ENCODE assay signal across 19 cellular contexts in genomic region chr1:25787477-25788043, GRCh38. TPM values are rescaled to one million over a fixed set of nuclear protein-coding genes. Genes with fewer than 3 reads are reported as not detected.
A peak's percentile ranks its signal among the peaks of the same experiment; 100 is the strongest.
DNase-seq lines count a peak whose midpoint lies in the region; ATAC-seq, FAIRE-seq and TF ChIP-seq lines count a peak whose summit lies in the region.
"Had no signal": no experiment of that assay in that cellular context is flagged by ENCODE, and none has a peak within 500 bp of the region (broad histone marks: within the 10 kb centered on the region; RNA-seq: fewer than 3 reads in every experiment).

No MANE protein-coding gene starts in this region.

- no TSS peak for BruUV-seq in HepG2 (replicated peaks; lab: Mats Ljungman, UMichigan)

- H3K4me3 ChIP-seq in BLaER1, result no peak overlapping the region
- no peak overlapping the region for H3K4me3 ChIP-seq in HepG2 (replicated peaks in 1 of 3; ENCODE audit: insufficient read depth in 1 of 3, low read depth in 2 of 3, low read length in 3 of 3)
- no peak overlapping the region for H3K4me3 ChIP-seq in transverse colon
- H3K4me3 ChIP-seq: adrenal gland, esophagus squamous epithelium, mucosa of descending colon had no signal

- ATAC-seq in HepG2 (no peak), left colon (no peak)
- ATAC-seq: mucosa of descending colon had no signal

- H3K27ac ChIP-seq in BLaER1 (no peak overlapping the region), VCaP (peak overlapping the region; percentile 51), layer of hippocampus (ENCODE audit: low read depth, low read length) (peak overlapping the region; percentile 36), HepG2 (ENCODE audit: extremely low read length, insufficient read depth, low read length) (no peak overlapping the region), transverse colon (peak overlapping the region in 1 of 4 donors; percentile 45)
- H3K27ac ChIP-seq: adrenal gland, esophagus squamous epithelium, neutrophil had no signal

- H3K4me1 ChIP-seq in BLaER1 (peaks cover 24% of the 10 kb centered on the region), HepG2 (ENCODE audit: insufficient read depth, low read length) (peaks cover 21% of the 10 kb centered on the region; the same call in 1 of the 2 replicates), transverse colon (peaks cover 0 to 19% (median 0%) of the 10 kb centered on the region in 4 donors)

- H3K9ac ChIP-seq in BLaER1, result 0 out of 2 replicates have a peak overlapping the region, but pooled peaks have one; percentile 1
- H3K9ac ChIP-seq in HepG2 (ENCODE audit: insufficient read depth, low read depth, low read length), result no peak overlapping the region

- H3K27me3 ChIP-seq in BLaER1 (no peaks in the 10 kb centered on the region), layer of hippocampus (ENCODE audit: control insufficient read depth, insufficient read depth, low read length) (no peaks in the 10 kb centered on the region), HepG2 (ENCODE audit: control insufficient read depth in 1 of 2, insufficient read depth in 2 of 2, low read length in 2 of 2) (peaks cover 0 to 30% of the 10 kb centered on the region in 2 experiments; a peak in 2 of 5 replicates), transverse colon (no peaks in the 10 kb centered on the region)
- H3K27me3 ChIP-seq: adrenal gland, esophagus squamous epithelium, neutrophil had no signal

- TF ChIP-seq CTCF in VCaP (conservative IDR thresholded peaks at IDR 0.05), result no peak
- no peak for TF ChIP-seq CTCF in HepG2 (CRISPR knock-in tag; IDR thresholded peaks at IDR 0.05)
- no peak for TF ChIP-seq CTCF in GM10266 (IDR thresholded peaks at IDR 0.05; ENCODE audit: control insufficient read depth, insufficient read depth, low read depth, missing control alignments)
- no peak for TF ChIP-seq CTCF in transverse colon (IDR thresholded peaks at IDR 0.05)

- no peaks in the 10 kb centered on the region for H3K79me2 ChIP-seq in HepG2 (ENCODE audit: insufficient read depth, low read length)

- TF ChIP-seq POLR2A in HepG2 (IDR thresholded peaks at IDR 0.05; ENCODE audit: insufficient read depth in 1 of 2, low read depth in 2 of 2, low read length in 2 of 2) (no peak), transverse colon (IDR thresholded peaks at IDR 0.05) (no peak)

- POLR2A ChIA-PET in HepG2 (lab: Yijun Ruan, JAX), result no interaction called here

- FAIRE-seq in HTR-8/SVneo (lab: Jason Lieb, UNC) (no peak), HepG2 (lab: Jason Lieb, UNC) (no peak)
- FAIRE-seq: H1 had no signal

- no peaks in the 10 kb centered on the region for H3K36me3 ChIP-seq in BLaER1
- no peaks in the 10 kb centered on the region for H3K36me3 ChIP-seq in HepG2 (replicated peaks in 1 of 2; ENCODE audit: control insufficient read depth in 1 of 2, insufficient read depth in 2 of 2, low read length in 2 of 2)
- H3K36me3 ChIP-seq in transverse colon, result no peaks in the 10 kb centered on the region
- H3K36me3 ChIP-seq: adrenal gland, neutrophil had no signal

- CTCF ChIA-PET in HepG2 (lab: Yijun Ruan, JAX; ENCODE audit: low intra/inter-chr PET ratio, low total read pairs), result no interaction called here

- in situ Hi-C loops in HepG2 (cut with HindIII; ENCODE audit: extremely low pct_ligation_motif_present, low pct_unique_long_range_greater_than_20kb), result no loop called here
- in situ Hi-C loops in transverse colon (cut with MboI; ENCODE audit: low pct_ligation_motif_present in 1 of 4, low pct_unique_long_range_greater_than_20kb in 1 of 4, low sequenced_read_pairs in 3 of 4), result loop anchor here in 1 of 4 donors (25.0 kb wide), 1 partner anchor 175 kb away; the partner anchor contains the start of gene MAN1C1

- intact Hi-C loops in HepG2 (cut with micrococcal nuclease; ENCODE audit: unreplicated experiment) (no loop called here), left colon (cut with DNase I, micrococcal nuclease) (no loop called here), transverse colon (cut with DNase I; ENCODE audit: low total_unique reads) (no loop called here)

- H3K4me2 ChIP-seq in BLaER1 (peak overlapping the region; percentile 74), HepG2 (ENCODE audit: low read depth, low read length) (no peak overlapping the region)

- no peaks in the 10 kb centered on the region for H4K20me1 ChIP-seq in BLaER1
- H4K20me1 ChIP-seq in HepG2 (ENCODE audit: insufficient read depth, low read length), result no peaks in the 10 kb centered on the region

- DNase-seq in HTR-8/SVneo (ENCODE audit: insufficient read length, low spot score), result peak; percentile 20
- DNase-seq in HepG2 (ENCODE audit: low spot score), result no peak
- DNase-seq in GM10266 (ENCODE audit: extremely low spot score), result no peak
- no peak for DNase-seq in left colon
- no peak for DNase-seq in transverse colon
- DNase-seq: activated CD4-positive, alpha-beta T cell treated with anti-CD3 and anti-CD28 coated beads, Interleukin-2, amount 50 U/mL, for 1 hour; activated CD8-positive, alpha-beta memory T cell treated with anti-CD3 and anti-CD28 coated beads, Interleukin-2, amount 50 U/mL, for 48 hours; activated effector memory CD4-positive, alpha-beta T cell treated with anti-CD3 and anti-CD28 coated beads, Interleukin-2, amount 50 U/mL, for 16 hours; adrenal gland; DMS79 treated with DMSO at 0.1 percent for 48 hours; effector memory CD4-positive, alpha-beta T cell; esophagus squamous epithelium; mucosa of descending colon; NCI-H774 had no signal

- no peaks in the 10 kb centered on the region for H3K9me3 ChIP-seq in BLaER1
- no peaks in the 10 kb centered on the region for H3K9me3 ChIP-seq in HepG2 (ENCODE audit: low read length)
- no peaks in the 10 kb centered on the region for H3K9me3 ChIP-seq in transverse colon
- H3K9me3 ChIP-seq: adrenal gland, esophagus squamous epithelium, mucosa of descending colon, neutrophil had no signal

- TF ChIP-seq EP300 in HepG2 (IDR thresholded peaks at IDR 0.05; ENCODE audit: low read depth in 2 of 2, low read length in 2 of 2) (no peak), HepG2 (CRISPR knock-in tag; IDR thresholded peaks at IDR 0.05; ENCODE audit: borderline replicate concordance) (no peak), transverse colon (IDR thresholded peaks at IDR 0.05; ENCODE audit: low read depth) (no peak)

- 34% methylated on average over 5 of the region's 5 CpGs for WGBS in HepG2 (ENCODE audit: low lambda C conversion rate)
- 38 to 67% methylated on average over 2 to 5 of the region's 5 CpGs for WGBS in transverse colon (ENCODE audit: low coverage in 1 of 2), 2 donors

- TF ChIP-seq RAD21 in HepG2 (CRISPR knock-in tag; IDR thresholded peaks at IDR 0.05), result no peak

- H2AFZ ChIP-seq in HepG2 (ENCODE audit: low read length), result no peak overlapping the region

TF ChIP-seq in HepG2, 621 proteins besides CTCF, POLR2A, EP300 and RAD21 (continues in another document):
- no peak for TF ChIP-seq ZNF670 (CRISPR knock-in tag; IDR thresholded peaks at IDR 0.05; ENCODE audit: borderline replicate concordance)

RNA-seq across cellular contexts. Expression of gene SELENON, which starts 12.4 kb away (rescaled TPM):
- 3.4 and 3.8 TPM in 2 replicates for total RNA-seq in HepG2 (2016; rRNA removed; fragmentation: Illumina TruSeq; extraction: Trizol)
- 1.4 and 1.6 TPM in 2 replicates for total RNA-seq in HepG2 (2016; cell fraction: cytosol; rRNA removed; fragmentation: Illumina TruSeq; extraction: Trizol; ENCODE audit: low read depth)
- 2.6 and 3.9 TPM in 2 replicates for total RNA-seq in HepG2 (2016; cell fraction: insoluble cytoplasmic fraction; rRNA removed; fragmentation: Illumina TruSeq; extraction: Trizol)
- 5.9 and 6.0 TPM in 2 replicates for total RNA-seq in HepG2 (2016; cell fraction: membrane; rRNA removed; fragmentation: Illumina TruSeq; extraction: Trizol)
- 6.6 and 8.7 TPM in 2 replicates for total RNA-seq in HepG2 (2016; cell fraction: nucleus; rRNA removed; fragmentation: Illumina TruSeq; extraction: Trizol)
- polyA plus RNA-seq in HepG2 (2011; rRNA removed), result 8.0 and 8.9 TPM in 2 replicates
- 9.0 and 9.2 TPM in 2 replicates for polyA plus RNA-seq in HepG2 (2011; cell fraction: cytosol; rRNA removed)
- 13.1 and 15.6 TPM in 2 replicates for polyA plus RNA-seq in HepG2 (2011; cell fraction: nucleus; rRNA removed)
- polyA plus RNA-seq in HepG2 (2012), result 10.5 and 11.5 TPM in 2 replicates
- 3.5 and 4.0 TPM in 2 replicates for polyA plus RNA-seq in HepG2 (2016; cell fraction: cytosol; fragmentation: Illumina TruSeq; extraction: Trizol; ENCODE audit: low read depth)
- polyA plus RNA-seq in HepG2 (2016; cell fraction: insoluble cytoplasmic fraction; fragmentation: Illumina TruSeq; extraction: Trizol; ENCODE audit: low read depth), result 8.8 and 12.5 TPM in 2 replicates
- polyA plus RNA-seq in HepG2 (2016; cell fraction: membrane; fragmentation: Illumina TruSeq; extraction: Trizol; ENCODE audit: low read depth), result 12.1 and 12.7 TPM in 2 replicates
- 27.6 and 29.1 TPM in 2 replicates for polyA plus RNA-seq in HepG2 (2016; cell fraction: nucleus; fragmentation: Illumina TruSeq; extraction: Trizol; ENCODE audit: insufficient read depth, low read depth)
- 10.4 TPM in 2 replicates for polyA minus RNA-seq in HepG2 (2011; rRNA and poly(A)+ RNA removed; ENCODE audit: low replicate concordance)
- 8.1 and 8.3 TPM in 2 replicates for polyA minus RNA-seq in HepG2 (2011; cell fraction: cytosol; rRNA and poly(A)+ RNA removed)
- 3.1 and 5.0 TPM in 2 replicates for polyA minus RNA-seq in HepG2 (2011; cell fraction: nucleus; rRNA and poly(A)+ RNA removed)
- total RNA-seq in left colon, result 10 to 100 TPM; 29.6 to 33.2 TPM
- 10 to 100 TPM; 17.1 to 68.1 (median 24.4) TPM for total RNA-seq in transverse colon

RNA-seq across cellular contexts. Expression of gene MTFR1L, which starts 32.2 kb away (rescaled TPM):
- total RNA-seq in HepG2 (2016; rRNA removed; fragmentation: Illumina TruSeq; extraction: Trizol) (38.0 and 47.5 TPM in 2 replicates), left colon (10 to 100 TPM; 42.1 to 59.4 TPM), transverse colon (100 to 1,000 TPM in 1 of 4 donors, 10 to 100 TPM in 3; 73.2 to 125 (median 93.6) TPM)
- 28.2 and 30.9 TPM in 2 replicates for total RNA-seq in HepG2 (2016; cell fraction: cytosol; rRNA removed; fragmentation: Illumina TruSeq; extraction: Trizol; ENCODE audit: low read depth)
- total RNA-seq in HepG2 (2016; cell fraction: insoluble cytoplasmic fraction; rRNA removed; fragmentation: Illumina TruSeq; extraction: Trizol), result 40.1 and 47.2 TPM in 2 replicates
- total RNA-seq in HepG2 (2016; cell fraction: membrane; rRNA removed; fragmentation: Illumina TruSeq; extraction: Trizol), result 56.8 and 65.1 TPM in 2 replicates
- 25.8 and 26.4 TPM in 2 replicates for total RNA-seq in HepG2 (2016; cell fraction: nucleus; rRNA removed; fragmentation: Illumina TruSeq; extraction: Trizol)
- 55.7 and 68.1 TPM in 2 replicates for polyA plus RNA-seq in HepG2 (2011; rRNA removed)
- 36.1 and 44.8 TPM in 2 replicates for polyA plus RNA-seq in HepG2 (2011; cell fraction: cytosol; rRNA removed)
- 196 and 210 TPM in 2 replicates for polyA plus RNA-seq in HepG2 (2011; cell fraction: nucleus; rRNA removed)
- polyA plus RNA-seq in HepG2 (2012), result 39.2 and 42.0 TPM in 2 replicates
- 28.1 and 35.4 TPM in 2 replicates for polyA plus RNA-seq in HepG2 (2016; cell fraction: cytosol; fragmentation: Illumina TruSeq; extraction: Trizol; ENCODE audit: low read depth)
- 45.3 and 52.8 TPM in 2 replicates for polyA plus RNA-seq in HepG2 (2016; cell fraction: insoluble cytoplasmic fraction; fragmentation: Illumina TruSeq; extraction: Trizol; ENCODE audit: low read depth)
- polyA plus RNA-seq in HepG2 (2016; cell fraction: membrane; fragmentation: Illumina TruSeq; extraction: Trizol; ENCODE audit: low read depth), result 52.1 and 54.5 TPM in 2 replicates
- polyA plus RNA-seq in HepG2 (2016; cell fraction: nucleus; fragmentation: Illumina TruSeq; extraction: Trizol; ENCODE audit: insufficient read depth, low read depth), result 60.6 and 65.4 TPM in 2 replicates
- 29.8 and 53.8 TPM in 2 replicates for polyA minus RNA-seq in HepG2 (2011; rRNA and poly(A)+ RNA removed; ENCODE audit: low replicate concordance)
- polyA minus RNA-seq in HepG2 (2011; cell fraction: cytosol; rRNA and poly(A)+ RNA removed), result 18.0 and 18.1 TPM in 2 replicates
- polyA minus RNA-seq in HepG2 (2011; cell fraction: nucleus; rRNA and poly(A)+ RNA removed), result 23.8 and 32.3 TPM in 2 replicates

Comparison
In these comparisons a context has a peak if more than half of its experiments do, and no peak if none do; other contexts are left out.
1. H3K27ac ChIP-seq: peak in VCaP (single experiment) and layer of hippocampus (single experiment); none in BLaER1 (single experiment) and HepG2 (single experiment).